Comparison of ENCODE assay signal across 35 cellular contexts in the genomic region with DNA sequence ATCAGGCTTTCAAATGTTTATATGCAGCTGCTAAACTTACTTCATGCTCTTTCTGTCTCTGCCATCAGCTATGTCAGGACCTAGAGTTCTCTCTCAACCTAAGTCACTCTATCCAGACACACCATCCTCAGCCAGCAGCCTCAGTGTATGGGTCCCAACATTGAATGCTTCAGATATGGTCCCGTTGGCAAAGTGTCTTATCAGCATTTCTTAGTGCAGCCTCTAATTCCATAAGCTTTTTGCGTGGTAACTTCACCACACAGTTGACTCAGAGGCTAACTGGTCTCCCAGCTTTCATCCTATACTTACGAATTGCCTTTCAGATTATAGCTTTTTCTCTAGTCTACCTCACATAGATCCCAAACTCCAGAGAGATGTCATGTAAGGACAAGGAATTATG.
"Had no signal": no experiment of that assay in that cellular context is flagged by ENCODE, and none has a peak within 500 bp of the region (broad histone marks: within the 10 kb centered on the region; RNA-seq: fewer than 3 reads in every experiment).

No MANE protein-coding gene starts in this region.

- H3K9me3 ChIP-seq: MG63 had no signal

- H3K36me3 ChIP-seq: MG63 had no signal

- H3K27me3 ChIP-seq: MG63 had no signal

- H3K4me3 ChIP-seq: MG63 had no signal

- DNase-seq: Kasumi-1, MG63, MM.1S, MV-4-11, NCI-H1048, NCI-H1092, NCI-H1092 treated with DMSO at 0.1 percent for 48 hours, NCI-H1105, NCI-H1105 treated with DMSO at 0.1 percent for 48 hours, NCI-H1417, NCI-H1417 treated with DMSO at 0.1 percent for 48 hours, NCI-H1436, NCI-H1436 treated with DMSO at 0.1 percent for 48 hours, NCI-H146, NCI-H1694, NCI-H1694 treated with DMSO at 0.1 percent for 48 hours, NCI-H187, NCI-H187 treated with DMSO at 0.1 percent for 48 hours, NCI-H1930, NCI-H2029, NCI-H2029 treated with DMSO at 0.1 percent for 48 hours, NCI-H2081, NCI-H2081 treated with DMSO at 0.1 percent for 48 hours, NCI-H2107, NCI-H2171, NCI-H2171 treated with DMSO at 0.1 percent for 48 hours, NCI-H2227 treated with DMSO at 0.1 percent for 48 hours, NCI-H226, NCI-H345, NCI-H446 treated with DMSO at 0.1 percent for 48 hours, NCI-H510A, NCI-H510A treated with DMSO at 0.1 percent for 48 hours, NCI-H524, NCI-H524 treated with DMSO at 0.1 percent for 48 hours, NCI-H526 had no signal
